8 cellular contexts compared by ENCODE assay signal in genomic region chr7:22001345-22002004, GRCh38. TPM values are rescaled to one million over a fixed set of nuclear protein-coding genes. Genes with fewer than 3 reads are reported as not detected.
A peak's percentile ranks its signal among the peaks of the same experiment; 100 is the strongest.
DNase-seq lines count a peak whose midpoint lies in the region; ATAC-seq, FAIRE-seq and TF ChIP-seq lines count a peak whose summit lies in the region.

No MANE protein-coding gene starts in this region.

- H3K4me3 ChIP-seq in Loucy (ENCODE audit: low read length, poor library complexity, severe bottlenecking) (no peak overlapping the region), H1 (ENCODE audit: extremely low read depth in 1 of 4, insufficient read depth in 2 of 4, low read depth in 3 of 4, low read length in 4 of 4) (no peak overlapping the region), mesendoderm (ENCODE audit: low read length) (no peak overlapping the region)

- H3K4me2 ChIP-seq in Loucy (ENCODE audit: low read depth, low read length, poor library complexity, severe bottlenecking) (no peak overlapping the region), H1 (ENCODE audit: insufficient read depth in 1 of 2, low read depth in 2 of 2, low read length in 2 of 2) (no peak overlapping the region), mesendoderm (ENCODE audit: low read length) (no peak overlapping the region)

- POLR2A ChIA-PET in H1 (lab: Charles Lee; ENCODE audit: partially characterized antibody) = no interaction called here

- H3K27me3 ChIP-seq in Loucy (ENCODE audit: insufficient read depth, low read length, poor library complexity, severe bottlenecking) (no peaks in the 10 kb centered on the region), H1 (replicated peaks in 1 of 4; ENCODE audit: control insufficient read depth in 3 of 4, extremely low read depth in 1 of 4, insufficient read depth in 3 of 4, low read length in 3 of 4) (peaks cover 0 to 2% (median 0%) of the 10 kb centered on the region in 4 experiments; a peak in 1 of 7 replicates), mesendoderm (ENCODE audit: insufficient read depth, low read length, poor library complexity) (no peaks in the 10 kb centered on the region)

- H3K23ac ChIP-seq in H1 (ENCODE audit: insufficient read length) = no peak overlapping the region
- no peak overlapping the region for H3K23ac ChIP-seq in mesendoderm (ENCODE audit: low read length)

- H4K20me1 ChIP-seq in Loucy (ENCODE audit: insufficient read depth, low read length, poor library complexity, severe bottlenecking) (no peaks in the 10 kb centered on the region), H1 (replicated peaks in 1 of 2; ENCODE audit: control insufficient read depth in 1 of 2, insufficient read depth in 2 of 2, low read length in 2 of 2) (no peaks in the 10 kb centered on the region)

- no peak overlapping the region for H2BK5ac ChIP-seq in H1 (ENCODE audit: low read depth, low read length)
- H2BK5ac ChIP-seq in mesendoderm (ENCODE audit: low read length) = no peak overlapping the region

- TF ChIP-seq POLR2A in H1 (IDR thresholded peaks at IDR 0.05; ENCODE audit: control extremely low read depth in 1 of 2, low read depth in 2 of 2, low read length in 2 of 2) = no peak

- H3K9ac ChIP-seq in Loucy (ENCODE audit: low read depth, low read length, poor library complexity, severe bottlenecking) = no peak overlapping the region
- no peak overlapping the region for H3K9ac ChIP-seq in H1 (replicated peaks in 1 of 4; ENCODE audit: extremely low read depth in 1 of 4, low read depth in 3 of 4, low read length in 3 of 4)
- no peak overlapping the region for H3K9ac ChIP-seq in mesendoderm (ENCODE audit: low read length)

- H3K23me2 ChIP-seq in H1 (ENCODE audit: low read depth, low read length) = no peaks in the 10 kb centered on the region

- H3K79me1 ChIP-seq in H1 (ENCODE audit: low read depth, low read length) (no peaks in the 10 kb centered on the region), mesendoderm (ENCODE audit: low read length) (no peaks in the 10 kb centered on the region)

- H4K5ac ChIP-seq in H1 (ENCODE audit: insufficient read length, low read depth, low read length) (no peak overlapping the region), mesendoderm (ENCODE audit: low read length) (no peak overlapping the region)

- H4K8ac ChIP-seq in H1 (ENCODE audit: extremely low read depth, insufficient read depth, low read length) (no peak overlapping the region), mesendoderm (ENCODE audit: low read depth, low read length) (no peak overlapping the region)

- no peak overlapping the region; the same call in 1 of the 2 replicates for H2BK20ac ChIP-seq in H1 (ENCODE audit: low read length)

- no peak overlapping the region for H3K56ac ChIP-seq in H1 (replicated peaks; ENCODE audit: insufficient read length, low read depth, low read length)
- no peak overlapping the region for H3K56ac ChIP-seq in mesendoderm (ENCODE audit: low read length)

- H2BK12ac ChIP-seq in H1 (ENCODE audit: low read depth, low read length) = no peak overlapping the region

- peak; percentile 85 for TF ChIP-seq CTCF in Loucy (conservative IDR thresholded peaks at IDR 0.05; ENCODE audit: low read length)
- peak in 2 of 3 experiments; percentile 50 to 59; a peak in 2 of 4 replicates for TF ChIP-seq CTCF in H1 (IDR thresholded peaks at IDR 0.05; ENCODE audit: control extremely low read depth in 1 of 3, insufficient read depth in 1 of 3, low read depth in 1 of 3, low read length in 3 of 3)

- no peak overlapping the region for H2AFZ ChIP-seq in Loucy (ENCODE audit: low read length)
- H2AFZ ChIP-seq in H1 (ENCODE audit: low read length) = no peak overlapping the region

- FAIRE-seq in H1 (lab: Jason Lieb, UNC) = peak; percentile 88

- TF ChIP-seq EP300 in H1 (IDR thresholded peaks at IDR 0.05; ENCODE audit: borderline replicate concordance in 1 of 2, low read depth in 2 of 2, low read length in 2 of 2) = no peak

- peak; percentile 89 to 91 for TF ChIP-seq RAD21 in H1 (IDR thresholded peaks at IDR 0.05 in 1 of 2, conservative IDR thresholded peaks at IDR 0.05 in 1 of 2; ENCODE audit: low read depth in 2 of 2, low read length in 2 of 2)

- H2BK15ac ChIP-seq in H1 (ENCODE audit: low read length) (no peak overlapping the region), mesendoderm (replicated peaks; ENCODE audit: low read depth) (no peak overlapping the region)

- H3K27ac ChIP-seq in H1 (ENCODE audit: low read depth, low read length) = no peak overlapping the region
- H3K27ac ChIP-seq in mesendoderm (ENCODE audit: low read depth, low read length) = no peak overlapping the region

- H2AK5ac ChIP-seq in H1 (ENCODE audit: low read depth, low read length) (no peak overlapping the region), mesendoderm (ENCODE audit: low read length) (no peak overlapping the region)

- no peak for ATAC-seq in HG03460 (IDR thresholded peaks at IDR 0.05; ENCODE audit: unreplicated experiment)

- CTCF ChIA-PET in H1 (lab: Charles Lee; ENCODE audit: partially characterized antibody) = interaction anchor here (0.7 to 2.2 kb wide), 25 partner anchors 9 to 274 kb away, joined by 3 to 29 read pairs (median 4); no protein-coding TSS in a partner anchor

- 40% methylated on average over 8 of the region's 8 CpGs; no CpG with 5 or more reads in 1 of the 2 experiments for WGBS in H1 (ENCODE audit: extremely low coverage in 1 of 2, insufficient coverage in 1 of 2, insufficient read length in 1 of 2, insufficient replicate concordance in 2 of 2, low coverage in 1 of 2, low lambda C conversion rate in 2 of 2, missing lambda C conversion rate in 1 of 2), 2 experiments
- WGBS in mesendoderm (ENCODE audit: extremely low coverage, insufficient coverage, low lambda C conversion rate) = no CpG with 5 or more reads among the region's 8 CpGs

- H3K79me2 ChIP-seq in Loucy (ENCODE audit: insufficient read depth, low read length) (no peaks in the 10 kb centered on the region), H1 (ENCODE audit: control insufficient read depth in 1 of 2, insufficient read depth in 2 of 2, low read length in 2 of 2) (no peaks in the 10 kb centered on the region), mesendoderm (ENCODE audit: control insufficient read depth, insufficient read depth, low read length) (no peaks in the 10 kb centered on the region)

- no peaks in the 10 kb centered on the region for H3K9me3 ChIP-seq in Loucy (ENCODE audit: insufficient read depth, low read depth, low read length)
- no peaks in the 10 kb centered on the region for H3K9me3 ChIP-seq in H1 (ENCODE audit: insufficient read depth in 2 of 2, low read depth in 1 of 2, low read length in 1 of 2)

- DNase-seq in DMS 273 (lab: John Stamatoyannopoulos, UW; ENCODE audit: unreplicated experiment) (peak; percentile 82), GM19240 (ENCODE audit: insufficient read length, low spot score) (peak; percentile 34), SHP77 treated with DMSO at 0.1 percent for 48 hours (lab: John Stamatoyannopoulos, UW) (peak; percentile 45), H1 (ENCODE audit: low read depth in 1 of 2, low spot score in 2 of 2) (no peak), mesendoderm (peak; percentile 61), cerebellar nuclear complex (lab: John Stamatoyannopoulos, UW) (no peak)

- H3K9me2 ChIP-seq in Loucy (replicated peaks; ENCODE audit: low read depth, low read length) = no peaks in the 10 kb centered on the region

- no peak overlapping the region for H3K14ac ChIP-seq in H1 (ENCODE audit: insufficient read length)

- no peaks in the 10 kb centered on the region for H3F3A ChIP-seq in Loucy (ENCODE audit: low read depth)

- no peaks in the 10 kb centered on the region for H3K36me3 ChIP-seq in Loucy (ENCODE audit: insufficient read depth, low read length)
- no peaks in the 10 kb centered on the region for H3K36me3 ChIP-seq in H1 (ENCODE audit: control insufficient read depth in 2 of 4, insufficient read depth in 4 of 4, low read length in 3 of 4)
- no peaks in the 10 kb centered on the region for H3K36me3 ChIP-seq in mesendoderm (ENCODE audit: control insufficient read depth, insufficient read depth, low read length)

- no peaks in the 10 kb centered on the region for H3K4me1 ChIP-seq in Loucy (ENCODE audit: insufficient read depth, low read length, poor library complexity, severe bottlenecking)
- peaks cover 0 to 3% (median 0%) of the 10 kb centered on the region in 4 experiments; a peak in 1 of 7 replicates for H3K4me1 ChIP-seq in H1 (replicated peaks in 1 of 4; ENCODE audit: control insufficient read depth in 3 of 4, insufficient read depth in 4 of 4, low read length in 3 of 4)
- no peaks in the 10 kb centered on the region for H3K4me1 ChIP-seq in mesendoderm (ENCODE audit: control insufficient read depth, low read depth, low read length)

- no peak overlapping the region for H4K91ac ChIP-seq in H1 (replicated peaks; ENCODE audit: insufficient read length, low read length)

- H3K18ac ChIP-seq in H1 (ENCODE audit: extremely low read depth, low read length) = no peak overlapping the region
- no peak overlapping the region for H3K18ac ChIP-seq in mesendoderm (ENCODE audit: low read length)

- H2BK120ac ChIP-seq in H1 (replicated peaks; ENCODE audit: low read depth, low read length) (no peak overlapping the region), mesendoderm (ENCODE audit: low read depth, low read length) (no peak overlapping the region)

- no peak overlapping the region for H3K4ac ChIP-seq in H1 (replicated peaks; ENCODE audit: insufficient read length, low read depth, low read length)
- H3K4ac ChIP-seq in mesendoderm (ENCODE audit: low read depth, low read length) = no peak overlapping the region

TF ChIP-seq in H1, 55 proteins besides CTCF, POLR2A, EP300 and RAD21:
- TF ChIP-seq POLR2AphosphoS5 (IDR thresholded peaks at IDR 0.05; ENCODE audit: low read depth, low read length) (no peak), KDM4A (IDR thresholded peaks at IDR 0.05; ENCODE audit: low read depth, low read length, severe bottlenecking) (no peak), NRF1 (IDR thresholded peaks at IDR 0.05; ENCODE audit: low read depth, low read length) (no peak)

RNA-seq across cellular contexts. Expression of gene CDCA7L, which starts 55.8 kb away (rescaled TPM):
- 166 and 168 TPM in 2 replicates for total RNA-seq in H1 (2021; fragmentation: NEBNext Ultra II Directional; extraction: Animal tissue kit (Norgen Biotek cat#: 25700))
- polyA plus RNA-seq in H1 (2011; rRNA removed) = 78.6 and 93.8 TPM in 2 replicates
- polyA plus RNA-seq in H1 (2011; cell fraction: cytosol; rRNA removed) = 113 TPM
- polyA plus RNA-seq in H1 (2011; cell fraction: nucleus; rRNA removed) = 105 TPM
- polyA plus RNA-seq in H1 (2012, experiment 1 of 2) = 105 to 144 TPM (median 112 TPM) in 4 replicates
- 28.7 TPM for polyA plus RNA-seq in H1 (2012, experiment 2 of 2)
- 90.9 TPM for polyA plus RNA-seq in H1 (2013, experiment 1 of 2)
- 87.9 TPM for polyA plus RNA-seq in H1 (2013, experiment 2 of 2)
- polyA minus RNA-seq in H1 (2011; rRNA and poly(A)+ RNA removed) = 141 and 202 TPM in 2 replicates
- polyA minus RNA-seq in H1 (2011; cell fraction: cytosol; rRNA and poly(A)+ RNA removed) = 86.8 TPM
- 181 TPM for polyA minus RNA-seq in H1 (2011; cell fraction: nucleus; rRNA and poly(A)+ RNA removed)
- polyA plus RNA-seq in mesendoderm (2013, experiment 1 of 2) = 58.6 TPM
- polyA plus RNA-seq in mesendoderm (2013, experiment 2 of 2) = 63.8 TPM

Comparison
In these comparisons a context has a peak if more than half of its experiments do, and no peak if none do; other contexts are left out.
1. DNase-seq: peak in DMS 273 (single experiment), GM19240 (single experiment), SHP77 treated with DMSO at 0.1 percent for 48 hours (single experiment) and mesendoderm (single experiment); none in H1 (0 of 2) and cerebellar nuclear complex (0 of 2).